8 cellular contexts compared by ENCODE assay signal in genomic region chr16:4475880-4476790, GRCh38. TPM values are rescaled to one million over a fixed set of nuclear protein-coding genes. Genes with fewer than 3 reads are reported as not detected.
DNase-seq lines count a peak whose midpoint lies in the region; ATAC-seq and TF ChIP-seq lines count a peak whose summit lies in the region.

Gene HMOX2 (plus strand): TSS chr16:4476398. CDS start chr16:4505525, 29,127 bp downstream.

- H3K4me1 ChIP-seq in SK-N-SH (ENCODE audit: control insufficient read depth in 1 of 2, insufficient read depth in 2 of 2, low read depth in 1 of 2, low read length in 1 of 2) = peaks cover 7 to 15% of the 10 kb centered on the region in 2 experiments; a peak in 2 of 4 replicates
- H3K4me1 ChIP-seq in osteoblast (ENCODE audit: insufficient read depth, low read length) = peaks cover 20% of the 10 kb centered on the region
- H3K4me1 ChIP-seq in thoracic aorta (ENCODE audit: control insufficient read depth in 1 of 2, low read depth in 2 of 2) = peaks cover 15 to 36% of the 10 kb centered on the region in 2 donors

- no peaks in the 10 kb centered on the region for H3K9me2 ChIP-seq in SK-N-SH

- peak within 1 kb of the TSS; percentile 98 for H3K4me2 ChIP-seq in SK-N-SH
- peak within 1 kb of the TSS; percentile 76 for H3K4me2 ChIP-seq in osteoblast (ENCODE audit: insufficient read depth, low read length)

- DNase-seq in GM10248 (ENCODE audit: extremely low spot score) (peak; percentile 97), HFFc6 (peak; percentile 84), NAMALWA (ENCODE audit: low spot score) (peak; percentile 95), SK-N-SH (peak; percentile 94), glomerular endothelial cell (ENCODE audit: extremely low read depth, low read depth, low spot score) (no peak), osteoblast (ENCODE audit: insufficient read length, low spot score, missing footprints) (peak; percentile 95), thoracic aorta (ENCODE audit: low spot score) (peak; percentile 53)

- H3K4me3 Mint-ChIP-seq in HFFc6 = peak within 1 kb of the TSS; percentile 90
- peak within 1 kb of the TSS; percentile 91 for H3K4me3 Mint-ChIP-seq in activated naive CD4-positive, alpha-beta T cell treated with anti-CD3 and anti-CD28 coated beads, Interleukin-2, amount 50 U/mL, for 24 hours

- peaks cover 26% of the 10 kb centered on the region for H3K4me1 Mint-ChIP-seq in HFFc6 (ENCODE audit: low read depth)
- H3K4me1 Mint-ChIP-seq in activated naive CD4-positive, alpha-beta T cell treated with anti-CD3 and anti-CD28 coated beads, Interleukin-2, amount 50 U/mL, for 24 hours = peaks cover 40% of the 10 kb centered on the region

- peak within 1 kb of the TSS; percentile 85 for H2AFZ ChIP-seq in SK-N-SH (ENCODE audit: low read depth)
- peak within 1 kb of the TSS; percentile 97 for H2AFZ ChIP-seq in osteoblast (ENCODE audit: low read length)

- peaks cover 16% of the 10 kb centered on the region for H3K36me3 Mint-ChIP-seq in HFFc6 (ENCODE audit: low read depth)
- H3K36me3 Mint-ChIP-seq in activated naive CD4-positive, alpha-beta T cell treated with anti-CD3 and anti-CD28 coated beads, Interleukin-2, amount 50 U/mL, for 24 hours = no peaks in the 10 kb centered on the region

- H3K27ac ChIP-seq in SK-N-SH (ENCODE audit: low read depth in 2 of 2, low read length in 1 of 2) = peak within 1 kb of the TSS; percentile 37 to 53; a peak in 2 of 4 replicates
- peak within 1 kb of the TSS; percentile 61 for H3K27ac ChIP-seq in osteoblast (ENCODE audit: low read depth, low read length)
- H3K27ac ChIP-seq in thoracic aorta = peak within 1 kb of the TSS; percentile 9 to 60

- H3K79me2 ChIP-seq in SK-N-SH (ENCODE audit: insufficient read depth) = peaks cover 87% of the 10 kb centered on the region
- H3K79me2 ChIP-seq in osteoblast (ENCODE audit: insufficient read depth, low read length) = peaks cover 44% of the 10 kb centered on the region

- H3K4me3 ChIP-seq in SK-N-SH (ENCODE audit: low read depth in 2 of 2, low read length in 1 of 2) (peak within 1 kb of the TSS; percentile 68 to 90), osteoblast (ENCODE audit: insufficient read depth, low read length) (peak within 1 kb of the TSS; percentile 95), thoracic aorta (peak within 1 kb of the TSS; percentile 97)

- peak; percentile 82 for ATAC-seq in thoracic aorta (ENCODE audit: insufficient number of reproducible peaks, low FRiP score, low read depth)

- H3K36me3 ChIP-seq in SK-N-SH (replicated peaks in 1 of 2; ENCODE audit: control insufficient read depth in 1 of 2, insufficient read depth in 2 of 2, low read length in 1 of 2) = peaks cover 0 to 13% of the 10 kb centered on the region in 2 experiments
- peaks cover 4% of the 10 kb centered on the region for H3K36me3 ChIP-seq in osteoblast (ENCODE audit: insufficient read depth, low read length)
- H3K36me3 ChIP-seq in thoracic aorta = no peaks in the 10 kb centered on the region

- H3K9me3 Mint-ChIP-seq in HFFc6 = peaks cover 9% of the 10 kb centered on the region
- no peaks in the 10 kb centered on the region for H3K9me3 Mint-ChIP-seq in activated naive CD4-positive, alpha-beta T cell treated with anti-CD3 and anti-CD28 coated beads, Interleukin-2, amount 50 U/mL, for 24 hours

- peak; percentile 50 for TF ChIP-seq CTCF in GM10248 (IDR thresholded peaks at IDR 0.05; ENCODE audit: control extremely low read depth, extremely low read depth, low read depth, missing control alignments)
- peak; percentile 48 for TF ChIP-seq CTCF in HFFc6 (IDR thresholded peaks at IDR 0.05)
- peak; percentile 53 for TF ChIP-seq CTCF in SK-N-SH (IDR thresholded peaks at IDR 0.05)
- TF ChIP-seq CTCF in osteoblast (IDR thresholded peaks at IDR 0.05; ENCODE audit: extremely low read depth, low read depth, low read length) = peak; percentile 33
- TF ChIP-seq CTCF in thoracic aorta (IDR thresholded peaks at IDR 0.05) = peak; percentile 42

- H3K27me3 Mint-ChIP-seq in HFFc6 (ENCODE audit: insufficient read depth) = no peaks in the 10 kb centered on the region; the same call in none of the 2 replicates
- no peaks in the 10 kb centered on the region for H3K27me3 Mint-ChIP-seq in activated naive CD4-positive, alpha-beta T cell treated with anti-CD3 and anti-CD28 coated beads, Interleukin-2, amount 50 U/mL, for 24 hours

- H3K27me3 ChIP-seq in SK-N-SH (ENCODE audit: insufficient read depth) = no peaks in the 10 kb centered on the region
- no peaks in the 10 kb centered on the region for H3K27me3 ChIP-seq in osteoblast (ENCODE audit: insufficient read depth, low read length)
- H3K27me3 ChIP-seq in thoracic aorta (replicated peaks; ENCODE audit: insufficient read depth) = no peaks in the 10 kb centered on the region

- TF ChIP-seq EP300 in SK-N-SH (IDR thresholded peaks at IDR 0.05; ENCODE audit: borderline replicate concordance in 1 of 2, low read depth in 1 of 2, low read length in 1 of 2) = no peak

- H3K9me3 ChIP-seq in SK-N-SH (no peaks in the 10 kb centered on the region), osteoblast (ENCODE audit: low read depth, low read length) (no peaks in the 10 kb centered on the region), thoracic aorta (no peaks in the 10 kb centered on the region)

- POLR2A ChIA-PET in GM10248 (lab: Yijun Ruan, JAX) = interaction anchor here (0.6 to 1.2 kb wide), 2 partner anchors 19 to 29 kb away, joined by 3 read pairs; no protein-coding TSS in a partner anchor
- POLR2A ChIA-PET in SK-N-SH (lab: Yijun Ruan, JAX) = interaction anchor here (0.5 to 1.3 kb wide), 4 partner anchors 10 to 141 kb away, joined by 3 read pairs; no protein-coding TSS in a partner anchor

- WGBS in SK-N-SH (ENCODE audit: low lambda C conversion rate) = 60% methylated on average over 14 of the region's 70 CpGs

- TF ChIP-seq RAD21 in SK-N-SH (IDR thresholded peaks at IDR 0.05; ENCODE audit: low read length) = no peak

- H3F3A ChIP-seq in SK-N-SH (replicated peaks; ENCODE audit: insufficient read depth) = peaks cover 29% of the 10 kb centered on the region

- peak within 1 kb of the TSS; percentile 80 for H3K9ac ChIP-seq in SK-N-SH

- CTCF ChIA-PET in GM10248 (lab: Yijun Ruan, JAX) = interaction anchor here (1.0 to 2.9 kb wide), 18 partner anchors 9 to 222 kb away, joined by 3 to 9 read pairs (median 4); no protein-coding TSS in a partner anchor
- CTCF ChIA-PET in SK-N-SH (lab: Yijun Ruan, JAX) = interaction anchor here (0.6 to 2.6 kb wide), 13 partner anchors 10 to 149 kb away, joined by 3 to 9 read pairs (median 3); partner anchors contain the start of gene CDIP1

- H4K20me1 ChIP-seq in SK-N-SH (ENCODE audit: insufficient read depth) (no peaks in the 10 kb centered on the region), osteoblast (ENCODE audit: insufficient read depth, low read length) (peaks cover 10% of the 10 kb centered on the region)

- H3K27ac Mint-ChIP-seq in HFFc6 = peak within 1 kb of the TSS; percentile 67
- peak within 1 kb of the TSS; percentile 87 for H3K27ac Mint-ChIP-seq in activated naive CD4-positive, alpha-beta T cell treated with anti-CD3 and anti-CD28 coated beads, Interleukin-2, amount 50 U/mL, for 24 hours

TF ChIP-seq in SK-N-SH, 30 proteins besides CTCF, POLR2A, EP300 and RAD21:
- TF ChIP-seq GABPA (IDR thresholded peaks at IDR 0.05; ENCODE audit: low read depth) (no peak), MXI1 (IDR thresholded peaks at IDR 0.05; ENCODE audit: low read depth, low read length) (peak; percentile 94), CHD2 (IDR thresholded peaks at IDR 0.05; ENCODE audit: low read length, partially characterized antibody) (peak; percentile 81), JUND (IDR thresholded peaks at IDR 0.05) (no peak), SIN3A (IDR thresholded peaks at IDR 0.05; ENCODE audit: borderline replicate concordance, low read depth, low read length) (peak; percentile 77; the same call in 1 of the 2 replicates), TAF1 (IDR thresholded peaks at IDR 0.05; ENCODE audit: borderline replicate concordance, low read depth, low read length) (peak; percentile 77), PBX3 (IDR thresholded peaks at IDR 0.05) (peak; percentile 25; the same call in 1 of the 2 replicates), MAX (IDR thresholded peaks at IDR 0.05; ENCODE audit: low read depth) (peak; percentile 98), GATA2 (CRISPR knock-in tag; IDR thresholded peaks at IDR 0.05) (peak; percentile 25; the same call in 1 of the 2 replicates), NRF1 (IDR thresholded peaks at IDR 0.05; ENCODE audit: low read depth, low read length) (peak; percentile 64), POLR2AphosphoS5 (IDR thresholded peaks at IDR 0.05; ENCODE audit: low read depth, low read length) (peak; percentile 78; the same call in 1 of the 2 replicates), SMC3 (IDR thresholded peaks at IDR 0.05; ENCODE audit: low read depth, low read length) (no peak), NFIC (IDR thresholded peaks at IDR 0.05; ENCODE audit: borderline replicate concordance) (peak; percentile 21; the same call in 1 of the 2 replicates)

RNA-seq across cellular contexts. Expression of gene HMOX2, which starts in this region (rescaled TPM):
- total RNA-seq in HFFc6 (2021; fragmentation: NEBNext Ultra II Directional; extraction: Animal tissue kit (Norgen Biotek cat#: 25700)) = 10 to 100 TPM; 45.2 to 60.5 (median 54.9) TPM
- 65.1 and 75.5 TPM in 2 replicates for polyA plus RNA-seq in SK-N-SH (2012; rRNA removed)
- polyA plus RNA-seq in SK-N-SH (2012; cell fraction: cytosol; rRNA removed) = 48.4 and 62.0 TPM in 2 replicates
- 62.6 and 64.9 TPM in 2 replicates for polyA plus RNA-seq in SK-N-SH (2012; cell fraction: nucleus; rRNA removed)
- total RNA-seq in glomerular endothelial cell (128 and 147 TPM in 2 replicates), osteoblast (39.4 and 44.5 TPM in 2 replicates), thoracic aorta (10 to 100 TPM; 35.3 to 43.5 TPM)
